Comparison of ENCODE assay signal across 8 cellular contexts in the genomic region with DNA sequence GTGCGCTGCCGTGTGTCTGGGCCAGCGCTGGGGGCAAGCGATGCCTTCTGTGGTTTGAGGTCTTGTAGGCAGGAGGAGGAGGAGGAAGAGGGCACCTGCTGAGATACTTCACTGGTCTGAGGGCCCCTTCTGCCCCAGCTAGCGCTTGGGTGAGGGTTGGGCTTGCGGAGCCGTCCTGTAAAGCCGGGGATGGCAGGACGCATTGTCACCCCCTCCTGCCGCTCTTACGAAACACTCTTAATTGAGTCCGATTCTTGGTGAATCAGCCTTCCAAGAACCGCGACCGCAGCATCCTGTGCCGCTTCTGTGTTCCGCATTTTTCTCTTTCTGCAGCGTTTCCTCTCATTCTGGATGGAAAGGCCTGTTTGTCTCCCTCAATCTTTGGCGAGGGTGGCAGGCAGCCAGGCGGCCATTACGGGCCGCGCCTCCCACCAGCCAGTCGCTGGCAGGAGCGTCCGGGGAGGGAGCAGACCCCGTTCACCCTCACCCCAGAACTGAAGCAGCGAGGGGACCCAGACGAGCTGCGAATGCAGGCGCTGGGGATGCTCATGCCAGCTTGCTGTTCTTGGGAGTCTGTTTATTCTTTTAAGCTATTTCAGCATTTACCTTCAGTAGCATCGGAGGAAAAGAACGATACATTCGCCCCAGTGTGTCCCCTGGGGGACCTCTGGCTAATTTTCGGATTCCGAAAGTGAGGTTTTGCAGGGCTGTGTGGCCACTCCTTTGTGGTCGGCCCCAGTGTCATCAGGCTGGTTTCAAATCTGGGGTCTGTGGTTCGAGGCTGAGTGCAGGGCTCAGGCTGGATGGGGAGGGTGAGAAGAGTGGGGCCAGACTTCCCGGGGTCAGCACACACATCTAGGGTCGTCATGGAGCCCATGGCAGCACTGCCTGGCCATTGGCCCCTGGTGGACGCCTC.
A peak's percentile ranks its signal among the peaks of the same experiment; 100 is the strongest.
DNase-seq lines count a peak whose midpoint lies in the region; ATAC-seq and TF ChIP-seq lines count a peak whose summit lies in the region.

No MANE protein-coding gene starts in this region.

- ATAC-seq in GM21576 (IDR thresholded peaks at IDR 0.05; ENCODE audit: unreplicated experiment): peak; percentile 41
- ATAC-seq in activated T-cell treated with anti-CD3 and anti-CD28 coated beads, Interleukin-2, amount 50 U/mL, for 72 hours (replicated peaks in 1 of 2): peak; percentile 89 to 90

- H3K79me2 ChIP-seq in OCI-LY3 (ENCODE audit: low read length): peaks cover 64% of the 10 kb centered on the region

- no peak overlapping the region for H3K27ac ChIP-seq in OCI-LY3 (ENCODE audit: low read length)
- peak overlapping the region; percentile 28 to 79 (median 73) for H3K27ac ChIP-seq in esophagus squamous epithelium
- peak overlapping the region; percentile 65 for H3K27ac ChIP-seq in neutrophil
- H3K27ac ChIP-seq in stomach: peak overlapping the region; percentile 57 to 91 (median 85)

- TF ChIP-seq POLR2A in esophagus squamous epithelium (IDR thresholded peaks at IDR 0.05) (no peak), stomach (IDR thresholded peaks at IDR 0.05) (no peak)

- H3K4me2 ChIP-seq in OCI-LY3 (ENCODE audit: low read length): peak overlapping the region; percentile 88

- TF ChIP-seq EP300 in stomach (IDR thresholded peaks at IDR 0.05): no peak

- no peaks in the 10 kb centered on the region for H3K36me3 Mint-ChIP-seq in activated T-cell treated with anti-CD3 and anti-CD28 coated beads, Interleukin-2, amount 50 U/mL, for 72 hours (ENCODE audit: insufficient read depth in 2 of 2)

- no peak overlapping the region for H2AFZ ChIP-seq in OCI-LY3 (ENCODE audit: low read depth, low read length)

- H3K9me3 ChIP-seq in OCI-LY3 (ENCODE audit: insufficient read depth, low read length) (no peaks in the 10 kb centered on the region), esophagus squamous epithelium (no peaks in the 10 kb centered on the region), neutrophil (no peaks in the 10 kb centered on the region), stomach (no peaks in the 10 kb centered on the region)

- peak overlapping the region; percentile 68 for H3K4me3 ChIP-seq in OCI-LY3 (ENCODE audit: low read length)
- H3K4me3 ChIP-seq in esophagus squamous epithelium: peak overlapping the region in 3 of 4 donors; percentile 32 to 50 (median 33)
- H3K4me3 ChIP-seq in neutrophil (ENCODE audit: low read depth in 1 of 2, low read length in 1 of 2): peak overlapping the region; percentile 54 to 56
- peak overlapping the region; percentile 14 to 35 (median 28) for H3K4me3 ChIP-seq in stomach

- intact Hi-C loops in esophagus squamous epithelium (cut with DNase I): no loop called here
- intact Hi-C loops in stomach (cut with DNase I; ENCODE audit: low total_unique reads): no loop called here

- H3K4me3 Mint-ChIP-seq in activated T-cell treated with anti-CD3 and anti-CD28 coated beads, Interleukin-2, amount 50 U/mL, for 72 hours: peak overlapping the region; percentile 92 to 95

- no peak for TF ChIP-seq CTCF in AG09319 (IDR thresholded peaks at IDR 0.05; ENCODE audit: low read depth, low read length)
- no peak for TF ChIP-seq CTCF in OCI-LY3 (IDR thresholded peaks at IDR 0.05; ENCODE audit: low read depth, low read length)
- TF ChIP-seq CTCF in esophagus squamous epithelium (IDR thresholded peaks at IDR 0.05): no peak
- TF ChIP-seq CTCF in neutrophil (IDR thresholded peaks at IDR 0.05): no peak
- no peak for TF ChIP-seq CTCF in stomach (IDR thresholded peaks at IDR 0.05)

- H3K27me3 Mint-ChIP-seq in activated T-cell treated with anti-CD3 and anti-CD28 coated beads, Interleukin-2, amount 50 U/mL, for 72 hours (ENCODE audit: low read depth): no peaks in the 10 kb centered on the region

- H3K9me3 Mint-ChIP-seq in activated T-cell treated with anti-CD3 and anti-CD28 coated beads, Interleukin-2, amount 50 U/mL, for 72 hours: no peaks in the 10 kb centered on the region

- H3K27ac Mint-ChIP-seq in activated T-cell treated with anti-CD3 and anti-CD28 coated beads, Interleukin-2, amount 50 U/mL, for 72 hours: peak overlapping the region; percentile 96

- H3K27me3 ChIP-seq in OCI-LY3 (ENCODE audit: low read depth, low read length) (peaks cover 18% of the 10 kb centered on the region), esophagus squamous epithelium (no peaks in the 10 kb centered on the region), neutrophil (peaks cover 78% of the 10 kb centered on the region), stomach (no peaks in the 10 kb centered on the region)

- H3K4me1 ChIP-seq in OCI-LY3 (ENCODE audit: low read length) (peaks cover 19% of the 10 kb centered on the region), esophagus squamous epithelium (peaks cover 53 to 92% (median 65%) of the 10 kb centered on the region in 3 donors), neutrophil (ENCODE audit: control insufficient read depth in 1 of 2, insufficient read depth in 1 of 2, low read depth in 1 of 2, low read length in 1 of 2) (peaks cover 23 to 30% of the 10 kb centered on the region in 2 experiments), stomach (peaks cover 66 to 95% (median 85%) of the 10 kb centered on the region in 4 donors)

- peaks cover 95% of the 10 kb centered on the region for H4K20me1 ChIP-seq in OCI-LY3 (ENCODE audit: insufficient read depth, low read length)

- H3K4me1 Mint-ChIP-seq in activated T-cell treated with anti-CD3 and anti-CD28 coated beads, Interleukin-2, amount 50 U/mL, for 72 hours (ENCODE audit: low read depth): peaks cover 91% of the 10 kb centered on the region

- DNase-seq in AG09319 (ENCODE audit: extremely low read depth, low read depth): peak; percentile 93
- peak; percentile 85 to 88 for DNase-seq in activated T-cell treated with anti-CD3 and anti-CD28 coated beads, Interleukin-2, amount 50 U/mL, for 72 hours
- DNase-seq in esophagus squamous epithelium (lab: John Stamatoyannopoulos, UW): peak; percentile 47
- peak; percentile 74 for DNase-seq in stomach
- DNase-seq in NCI-H1092 treated with DMSO at 0.1 percent for 48 hours (lab: John Stamatoyannopoulos, UW): no peak

- H3K36me3 ChIP-seq in OCI-LY3 (replicated peaks; ENCODE audit: low read depth, low read length) (no peaks in the 10 kb centered on the region), esophagus squamous epithelium (no peaks in the 10 kb centered on the region), neutrophil (no peaks in the 10 kb centered on the region), stomach (no peaks in the 10 kb centered on the region)

- peak overlapping the region; percentile 29; the same call in 1 of the 2 replicates for H3K9ac ChIP-seq in OCI-LY3 (ENCODE audit: low read length)

- 19 to 42% methylated on average over 16 to 28 of the region's 41 CpGs for WGBS in esophagus squamous epithelium, 2 donors
- 25 to 59% (median 49%) methylated on average over 38 to 41 of the region's 41 CpGs for WGBS in stomach, 5 donors
